In the genomic region with DNA sequence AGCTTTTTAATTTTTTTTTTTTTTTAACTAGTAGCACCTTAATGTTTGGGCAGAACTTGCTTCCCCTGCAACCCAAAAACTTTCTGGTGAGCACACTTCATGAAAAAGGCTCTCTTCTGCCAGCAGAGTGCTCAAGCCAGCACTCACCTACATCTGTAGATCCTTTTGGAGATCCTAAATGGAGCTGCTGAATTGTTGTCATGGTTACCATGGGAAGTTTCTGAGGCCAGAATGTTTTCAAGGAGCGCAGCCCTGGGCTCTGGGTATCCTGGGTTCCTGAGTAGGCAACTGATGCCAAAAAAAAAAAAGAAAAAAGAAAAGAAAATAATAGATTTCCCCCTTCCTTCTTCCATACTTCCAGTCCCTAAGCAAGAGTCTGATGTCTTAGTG, we compare ENCODE assay signal across 2 cellular contexts.
TF ChIP-seq lines count a peak whose summit lies in the region.

No MANE protein-coding gene starts in this region.

TF ChIP-seq in HEK293, 187 proteins besides CTCF, POLR2A, EP300 and RAD21:
- TF ChIP-seq SALL2 (tag by site-specific recombination; IDR thresholded peaks at IDR 0.05; ENCODE audit: borderline replicate concordance) (no peak), ZNF214 (tag by site-specific recombination; IDR thresholded peaks at IDR 0.05; ENCODE audit: borderline replicate concordance) (no peak), ZNF600 (tag by site-specific recombination; IDR thresholded peaks at IDR 0.05) (no peak), ZFP37 (tag by site-specific recombination; IDR thresholded peaks at IDR 0.05) (no peak)
- TF ChIP-seq, protein P1, sequence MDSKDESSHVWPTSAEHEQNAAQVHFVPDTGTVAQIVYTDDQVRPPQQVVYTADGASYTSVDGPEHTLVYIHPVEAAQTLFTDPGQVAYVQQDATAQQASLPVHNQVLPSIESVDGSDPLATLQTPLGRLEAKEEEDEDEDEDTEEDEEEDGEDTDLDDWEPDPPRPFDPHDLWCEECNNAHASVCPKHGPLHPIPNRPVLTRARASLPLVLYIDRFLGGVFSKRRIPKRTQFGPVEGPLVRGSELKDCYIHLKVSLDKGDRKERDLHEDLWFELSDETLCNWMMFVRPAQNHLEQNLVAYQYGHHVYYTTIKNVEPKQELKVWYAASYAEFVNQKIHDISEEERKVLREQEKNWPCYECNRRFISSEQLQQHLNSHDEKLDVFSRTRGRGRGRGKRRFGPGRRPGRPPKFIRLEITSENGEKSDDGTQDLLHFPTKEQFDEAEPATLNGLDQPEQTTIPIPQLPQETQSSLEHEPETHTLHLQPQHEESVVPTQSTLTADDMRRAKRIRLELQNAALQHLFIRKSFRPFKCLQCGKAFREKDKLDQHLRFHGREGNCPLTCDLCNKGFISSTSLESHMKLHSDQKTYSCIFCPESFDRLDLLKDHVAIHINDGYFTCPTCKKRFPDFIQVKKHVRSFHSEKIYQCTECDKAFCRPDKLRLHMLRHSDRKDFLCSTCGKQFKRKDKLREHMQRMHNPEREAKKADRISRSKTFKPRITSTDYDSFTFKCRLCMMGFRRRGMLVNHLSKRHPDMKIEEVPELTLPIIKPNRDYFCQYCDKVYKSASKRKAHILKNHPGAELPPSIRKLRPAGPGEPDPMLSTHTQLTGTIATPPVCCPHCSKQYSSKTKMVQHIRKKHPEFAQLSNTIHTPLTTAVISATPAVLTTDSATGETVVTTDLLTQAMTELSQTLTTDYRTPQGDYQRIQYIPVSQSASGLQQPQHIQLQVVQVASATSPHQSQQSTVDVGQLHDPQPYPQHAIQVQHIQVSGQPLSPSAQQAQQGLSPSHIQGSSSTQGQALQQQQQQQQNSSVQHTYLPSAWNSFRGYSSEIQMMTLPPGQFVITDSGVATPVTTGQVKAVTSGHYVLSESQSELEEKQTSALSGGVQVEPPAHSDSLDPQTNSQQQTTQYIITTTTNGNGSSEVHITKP (tag by site-specific recombination; IDR thresholded peaks at IDR 0.05), result 0 out of 2 replicates have a peak, but pooled peaks have one; percentile 6

TF ChIP-seq in GM12878, 131 proteins besides CTCF, POLR2A, EP300 and RAD21:
- TF ChIP-seq BMI1 (IDR thresholded peaks at IDR 0.05; ENCODE audit: borderline replicate concordance) (0 out of 2 replicates have a peak, but pooled peaks have one; percentile 48), RCOR1 (conservative IDR thresholded peaks at IDR 0.05; ENCODE audit: low read depth, low read length) (no peak), MYB (IDR thresholded peaks at IDR 0.05; ENCODE audit: borderline replicate concordance, low read depth, low read length) (no peak), ELK1 (IDR thresholded peaks at IDR 0.05; ENCODE audit: low read depth, low read length) (no peak), SMAD5 (IDR thresholded peaks at IDR 0.05; ENCODE audit: low read depth) (no peak), TCF12 (IDR thresholded peaks at IDR 0.05; ENCODE audit: low read depth, low read length) (no peak)
